In the genomic region with DNA sequence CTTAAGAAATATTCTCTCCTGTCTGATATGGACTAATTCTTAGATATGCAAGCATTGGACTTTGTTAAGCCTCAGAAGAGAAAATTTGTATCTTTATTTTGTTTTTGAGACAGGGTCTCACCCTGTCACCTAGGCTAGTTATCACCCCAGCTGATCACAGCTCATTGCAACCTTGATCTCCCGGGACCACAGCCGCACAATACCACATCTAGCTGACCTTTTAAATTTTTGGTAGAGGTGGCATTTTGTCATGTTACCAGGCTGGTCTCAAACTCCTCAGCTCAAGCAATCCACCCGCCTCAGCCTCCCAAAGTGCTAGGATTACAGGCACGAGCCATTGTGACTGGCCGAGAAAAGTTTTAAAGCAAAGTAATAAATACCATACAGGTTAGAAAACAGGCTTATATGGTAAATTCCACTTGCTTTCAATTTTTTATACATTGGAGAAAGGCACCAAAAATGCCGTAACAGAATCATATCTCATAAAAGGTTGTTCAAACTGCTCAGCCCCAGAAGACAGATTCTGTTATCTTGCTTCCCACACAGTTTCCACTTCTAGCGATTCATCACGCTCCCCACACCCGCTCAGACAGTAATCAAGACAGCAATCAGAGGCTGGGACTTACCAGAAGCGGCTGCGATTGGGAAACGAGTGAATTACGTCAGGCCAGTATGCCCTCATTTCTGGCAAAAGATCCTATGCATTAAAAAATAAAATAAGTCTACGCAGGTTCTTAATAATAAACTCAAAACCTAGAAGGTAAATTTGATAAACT, we compare ENCODE assay signal across 10 cellular contexts. TPM values are rescaled to one million over a fixed set of nuclear protein-coding genes. Genes with fewer than 3 reads are reported as not detected.
DNase-seq lines count a peak whose midpoint lies in the region; ATAC-seq lines count a peak whose summit lies in the region.
"Had no signal": no experiment of that assay in that cellular context is flagged by ENCODE, and none has a peak within 500 bp of the region (broad histone marks: within the 10 kb centered on the region; RNA-seq: fewer than 3 reads in every experiment).

No MANE protein-coding gene starts in this region.

- no peaks in the 10 kb centered on the region for H3K27me3 Mint-ChIP-seq in activated CD8-positive, alpha-beta memory T cell treated with anti-CD3 and anti-CD28 coated beads, Interleukin-2, amount 10 ng/mL, durations not matched to agents 7 days and 5 days

- H3K36me3 Mint-ChIP-seq in activated CD8-positive, alpha-beta memory T cell treated with anti-CD3 and anti-CD28 coated beads, Interleukin-2, amount 10 ng/mL, durations not matched to agents 7 days and 5 days = peaks cover 8% of the 10 kb centered on the region

- peak; percentile 68 for DNase-seq in activated CD8-positive, alpha-beta memory T cell treated with anti-CD3 and anti-CD28 coated beads, Interleukin-2, amount 50 U/mL, for 48 hours
- DNase-seq in activated CD8-positive, alpha-beta memory T cell treated with anti-CD3 and anti-CD28 coated beads, Interleukin-2, amount 10 ng/mL, durations not matched to agents 7 days and 5 days = no peak
- DNase-seq in activated T-helper 9 cell treated with anti-CD3 and anti-CD28 coated beads, Interleukin-2, amount 50 U/mL, for 16 hours (ENCODE audit: low read depth) = peak; percentile 54
- peak; percentile 33 for DNase-seq in left lobe of liver (ENCODE audit: low spot score)
- DNase-seq in stimulated activated naive CD8-positive, alpha-beta T cell treated with anti-CD3 and anti-CD28 coated beads, Interleukin-15, Interleukin-2, amounts not matched to agents 100 U/mL and 50 U/mL, for 24 hours = peak; percentile 43
- DNase-seq in NCI-H526 (lab: John Stamatoyannopoulos, UW) = no peak
- DNase-seq: NCI-H1694 had no signal

- no peaks in the 10 kb centered on the region for H3K4me1 Mint-ChIP-seq in activated CD8-positive, alpha-beta memory T cell treated with anti-CD3 and anti-CD28 coated beads, Interleukin-2, amount 10 ng/mL, durations not matched to agents 7 days and 5 days

- H3K27ac Mint-ChIP-seq in activated CD8-positive, alpha-beta memory T cell treated with anti-CD3 and anti-CD28 coated beads, Interleukin-2, amount 10 ng/mL, durations not matched to agents 7 days and 5 days = no peak overlapping the region

- no peaks in the 10 kb centered on the region for H3K9me3 Mint-ChIP-seq in activated CD8-positive, alpha-beta memory T cell treated with anti-CD3 and anti-CD28 coated beads, Interleukin-2, amount 10 ng/mL, durations not matched to agents 7 days and 5 days (ENCODE audit: low read depth)

- no peak overlapping the region for H3K4me3 Mint-ChIP-seq in activated CD8-positive, alpha-beta memory T cell treated with anti-CD3 and anti-CD28 coated beads, Interleukin-2, amount 10 ng/mL, durations not matched to agents 7 days and 5 days

- CTCF ChIA-PET in activated CD8-positive, alpha-beta memory T cell treated with anti-CD3 and anti-CD28 coated beads, Interleukin-2, amount 10 ng/mL, durations not matched to agents 7 days and 5 days (lab: Charles Lee) = interaction anchor here (0.7 to 0.9 kb wide), 2 partner anchors 9 to 14 kb away, joined by 3 read pairs; a partner anchor contains a TSS

- ATAC-seq in activated CD8-positive, alpha-beta memory T cell treated with anti-CD3 and anti-CD28 coated beads, Interleukin-2, amount 10 ng/mL, durations not matched to agents 7 days and 5 days = no peak
- ATAC-seq in left lobe of liver (no peak), HG03175 (IDR thresholded peaks at IDR 0.05; ENCODE audit: unreplicated experiment) (no peak), HG03139 (IDR thresholded peaks at IDR 0.05; ENCODE audit: unreplicated experiment) (no peak)
- ATAC-seq in stimulated activated naive CD8-positive, alpha-beta T cell treated with anti-CD3 and anti-CD28 coated beads, Interleukin-15, Interleukin-2, amounts not matched to agents 100 U/mL and 50 U/mL, for 24 hours = peak; percentile 79
- ATAC-seq: Panc1 had no signal

RNA-seq across cellular contexts. Expression of a gene that starts 13.8 kb away (rescaled TPM):
- 10 to 100 TPM; 28.8 to 46.6 TPM for total RNA-seq in activated CD8-positive, alpha-beta memory T cell treated with anti-CD3 and anti-CD28 coated beads, Interleukin-2, amount 10 ng/mL, durations not matched to agents 7 days and 5 days
- 22.3 TPM for total RNA-seq in left lobe of liver

RNA-seq across cellular contexts. Expression of a gene that starts 56.6 kb away (rescaled TPM):
- 10 to 100 TPM; 28.2 to 35.6 TPM for total RNA-seq in activated CD8-positive, alpha-beta memory T cell treated with anti-CD3 and anti-CD28 coated beads, Interleukin-2, amount 10 ng/mL, durations not matched to agents 7 days and 5 days
- total RNA-seq in left lobe of liver = 17.7 TPM

Comparison
In these comparisons a context has a peak if more than half of its experiments do, and no peak if none do; other contexts are left out.
1. DNase-seq: peak in activated CD8-positive, alpha-beta memory T cell treated with anti-CD3 and anti-CD28 coated beads, Interleukin-2, amount 50 U/mL, for 48 hours (single experiment), activated T-helper 9 cell treated with anti-CD3 and anti-CD28 coated beads, Interleukin-2, amount 50 U/mL, for 16 hours (single experiment), left lobe of liver (single experiment) and stimulated activated naive CD8-positive, alpha-beta T cell treated with anti-CD3 and anti-CD28 coated beads, Interleukin-15, Interleukin-2, amounts not matched to agents 100 U/mL and 50 U/mL, for 24 hours (single experiment); none in activated CD8-positive, alpha-beta memory T cell treated with anti-CD3 and anti-CD28 coated beads, Interleukin-2, amount 10 ng/mL, durations not matched to agents 7 days and 5 days (single experiment) and NCI-H526 (0 of 2).